23 cellular contexts compared by ENCODE assay signal in the genomic region with DNA sequence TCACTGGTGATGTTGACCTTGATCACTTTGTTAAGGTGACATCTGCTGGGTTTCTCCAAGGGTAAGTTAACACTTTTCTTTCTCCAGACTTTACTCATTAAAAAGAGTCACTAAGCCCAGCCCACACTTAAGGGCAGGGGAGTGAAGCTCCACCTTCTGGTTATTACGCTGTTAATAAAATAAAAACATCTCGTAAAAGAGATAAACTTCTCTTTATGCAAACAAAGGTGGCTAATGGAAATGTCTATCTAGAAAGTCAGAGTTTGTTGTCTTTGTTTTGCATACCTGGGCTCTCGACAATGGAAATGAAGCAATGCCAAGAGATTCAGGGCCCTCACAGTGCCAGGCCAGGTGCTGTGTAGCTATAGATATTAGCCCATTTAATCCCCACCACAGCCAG.
DNase-seq lines count a peak whose midpoint lies in the region; ATAC-seq, FAIRE-seq and TF ChIP-seq lines count a peak whose summit lies in the region.
"Had no signal": no experiment of that assay in that cellular context is flagged by ENCODE, and none has a peak within 500 bp of the region (broad histone marks: within the 10 kb centered on the region; RNA-seq: fewer than 3 reads in every experiment).

No MANE protein-coding gene starts in this region.

- no peak for FAIRE-seq in HepG2 (lab: Jason Lieb, UNC)
- FAIRE-seq: G401.6 had no signal

- H3K27ac Mint-ChIP-seq in osteocyte (ENCODE audit: unreplicated experiment) (peak overlapping the region; percentile 79), type B pancreatic cell (peak overlapping the region; percentile 4)
- H3K27ac Mint-ChIP-seq: CD4-positive, alpha-beta memory T cell had no signal

- CTCF ChIA-PET in HepG2 (lab: Yijun Ruan, JAX; ENCODE audit: low intra/inter-chr PET ratio, low total read pairs), result no interaction called here

- TF ChIP-seq EP300 in HepG2 (IDR thresholded peaks at IDR 0.05; ENCODE audit: low read depth in 2 of 2, low read length in 2 of 2), result no peak
- TF ChIP-seq EP300 in HepG2 (CRISPR knock-in tag; IDR thresholded peaks at IDR 0.05; ENCODE audit: borderline replicate concordance), result no peak

- H3K4me1 ChIP-seq in HepG2 (ENCODE audit: insufficient read depth, low read length) (peaks cover 34% of the 10 kb centered on the region), right lobe of liver (peaks cover 0 to 18% (median 5%) of the 10 kb centered on the region in 4 donors), SJCRH30 (no peaks in the 10 kb centered on the region)

- H4K20me1 ChIP-seq in HepG2 (ENCODE audit: insufficient read depth, low read length), result no peaks in the 10 kb centered on the region

- H3K9me3 Mint-ChIP-seq in osteocyte (ENCODE audit: unreplicated experiment) (no peaks in the 10 kb centered on the region), type B pancreatic cell (no peaks in the 10 kb centered on the region)

- H3K9me3 ChIP-seq in HepG2 (ENCODE audit: low read length), result no peaks in the 10 kb centered on the region
- H3K9me3 ChIP-seq in right lobe of liver, result no peaks in the 10 kb centered on the region
- H3K9me3 ChIP-seq in SJCRH30 (replicated peaks), result no peaks in the 10 kb centered on the region
- H3K9me3 ChIP-seq: HAP-1 had no signal

- WGBS in HepG2 (ENCODE audit: low lambda C conversion rate), result 95% methylated on average over 3 of the region's 3 CpGs
- 85% methylated on average over 2 of the region's 3 CpGs for WGBS in right lobe of liver (ENCODE audit: insufficient coverage, low coverage, low lambda C conversion rate, missing lambda C conversion rate)

- no peak overlapping the region for H2AFZ ChIP-seq in HepG2 (ENCODE audit: low read length)

- H3K36me3 ChIP-seq in HepG2 (replicated peaks in 1 of 2; ENCODE audit: control insufficient read depth in 1 of 2, insufficient read depth in 2 of 2, low read length in 2 of 2) (peaks cover 0 to 2% of the 10 kb centered on the region in 2 experiments; a peak in 2 of 5 replicates), right lobe of liver (no peaks in the 10 kb centered on the region), SJCRH30 (no peaks in the 10 kb centered on the region)
- H3K36me3 ChIP-seq: HAP-1 had no signal

- H3K4me1 Mint-ChIP-seq in osteocyte (ENCODE audit: unreplicated experiment) (peaks cover 52% of the 10 kb centered on the region), type B pancreatic cell (ENCODE audit: unreplicated experiment) (peaks cover 55% of the 10 kb centered on the region)
- H3K4me1 Mint-ChIP-seq: CD4-positive, alpha-beta memory T cell had no signal

- peaks cover 23% of the 10 kb centered on the region for H3K79me2 ChIP-seq in HepG2 (ENCODE audit: insufficient read depth, low read length)

- TF ChIP-seq POLR2A in HepG2 (IDR thresholded peaks at IDR 0.05; ENCODE audit: insufficient read depth in 1 of 2, low read depth in 2 of 2, low read length in 2 of 2), result no peak
- TF ChIP-seq POLR2A in right lobe of liver (IDR thresholded peaks at IDR 0.05), result no peak

- intact Hi-C loops in HepG2 (cut with micrococcal nuclease; ENCODE audit: unreplicated experiment), result no loop called here
- intact Hi-C loops in right lobe of liver (cut with DNase I), result no loop called here

- H3K27ac ChIP-seq in HepG2 (ENCODE audit: extremely low read length, insufficient read depth, low read length) (peak overlapping the region; percentile 57), right lobe of liver (no peak overlapping the region), SJCRH30 (no peak overlapping the region)
- H3K27ac ChIP-seq: BLaER1 treated with 17β-estradiol and CSF1 and Interleukin-3, amounts not matched to agents 10 nM and 100 nM; RWPE1 had no signal

- no peak for DNase-seq in HepG2 (ENCODE audit: low spot score)
- DNase-seq in right lobe of liver, result no peak
- peak; percentile 79 for DNase-seq in NCI-H526 treated with DMSO at 0.1 percent for 48 hours (lab: John Stamatoyannopoulos, UW)
- DNase-seq in osteocyte (ENCODE audit: extremely low spot score, unreplicated experiment), result no peak
- DNase-seq in type B pancreatic cell (ENCODE audit: extremely low spot score, unreplicated experiment), result no peak
- no peak for DNase-seq in SJCRH30
- no peak for DNase-seq in DMS114 treated with DMSO at 0.1 percent for 48 hours (lab: John Stamatoyannopoulos, UW; ENCODE audit: unreplicated experiment)
- DNase-seq: AML-193; CD4-positive, alpha-beta memory T cell; COR-L47; GOT3; NCI-H1105; NCI-H1436 treated with DMSO at 0.1 percent for 48 hours; NCI-H187 treated with DMSO at 0.1 percent for 48 hours; NCI-H446 treated with DMSO at 0.1 percent for 48 hours; NCI-H69; SHP77 had no signal

- TF ChIP-seq CTCF in HepG2 (CRISPR knock-in tag; IDR thresholded peaks at IDR 0.05) (no peak), right lobe of liver (IDR thresholded peaks at IDR 0.05) (no peak), osteocyte (IDR thresholded peaks at IDR 0.05) (no peak), type B pancreatic cell (conservative IDR thresholded peaks at IDR 0.05) (no peak)

- H3K9ac ChIP-seq in HepG2 (ENCODE audit: insufficient read depth, low read depth, low read length), result no peak overlapping the region
- H3K9ac ChIP-seq: BLaER1 treated with 17β-estradiol and CSF1 and Interleukin-3, amounts not matched to agents 10 nM and 100 nM had no signal

- no peak overlapping the region for H3K4me3 Mint-ChIP-seq in osteocyte (ENCODE audit: unreplicated experiment)
- no peak overlapping the region for H3K4me3 Mint-ChIP-seq in type B pancreatic cell
- H3K4me3 Mint-ChIP-seq: CD4-positive, alpha-beta memory T cell had no signal

- TF ChIP-seq RAD21 in HepG2 (CRISPR knock-in tag; IDR thresholded peaks at IDR 0.05), result no peak

- POLR2A ChIA-PET in HepG2 (lab: Yijun Ruan, JAX), result interaction anchor here (1.5 to 1.9 kb wide), 2 partner anchors 12 to 36 kb away, joined by 10 to 16 read pairs; no protein-coding TSS in a partner anchor

- H3K27me3 ChIP-seq in HepG2 (ENCODE audit: control insufficient read depth in 1 of 2, insufficient read depth in 2 of 2, low read length in 2 of 2), result no peaks in the 10 kb centered on the region
- H3K27me3 ChIP-seq in right lobe of liver, result no peaks in the 10 kb centered on the region
- no peaks in the 10 kb centered on the region for H3K27me3 ChIP-seq in SJCRH30
- H3K27me3 ChIP-seq: BLaER1 treated with 17β-estradiol and CSF1 and Interleukin-3, amounts not matched to agents 10 nM and 100 nM had no signal

- H3K36me3 Mint-ChIP-seq in osteocyte (ENCODE audit: unreplicated experiment) (no peaks in the 10 kb centered on the region), type B pancreatic cell (peaks cover 15% of the 10 kb centered on the region)
- H3K36me3 Mint-ChIP-seq: CD4-positive, alpha-beta memory T cell had no signal

- no peak for ATAC-seq in HepG2
- no peak for ATAC-seq in right lobe of liver
- no peak for ATAC-seq in GM21717 (IDR thresholded peaks at IDR 0.05; ENCODE audit: unreplicated experiment)
- ATAC-seq: Panc1 had no signal

- H3K27me3 Mint-ChIP-seq in osteocyte (ENCODE audit: unreplicated experiment) (no peaks in the 10 kb centered on the region), type B pancreatic cell (no peaks in the 10 kb centered on the region)

- in situ Hi-C loops in HepG2 (cut with HindIII; ENCODE audit: extremely low pct_ligation_motif_present, low pct_unique_long_range_greater_than_20kb), result no loop called here

- H3K4me3 ChIP-seq in HepG2 (replicated peaks in 1 of 3; ENCODE audit: insufficient read depth in 1 of 3, low read depth in 2 of 3, low read length in 3 of 3), result no peak overlapping the region
- no peak overlapping the region for H3K4me3 ChIP-seq in right lobe of liver
- H3K4me3 ChIP-seq in SJCRH30, result no peak overlapping the region
- H3K4me3 ChIP-seq: BLaER1 treated with 17β-estradiol and CSF1 and Interleukin-3, amounts not matched to agents 10 nM and 100 nM; HAP-1 had no signal

- no TSS peak for BruUV-seq in HepG2 (replicated peaks; lab: Mats Ljungman, UMichigan)

- no peak overlapping the region for H3K4me2 ChIP-seq in HepG2 (ENCODE audit: low read depth, low read length)
- H3K4me2 ChIP-seq: BLaER1 treated with 17β-estradiol and CSF1 and Interleukin-3, amounts not matched to agents 10 nM and 100 nM had no signal

TF ChIP-seq in HepG2, 621 proteins besides CTCF, POLR2A, EP300 and RAD21 (continues in another document):
- TF ChIP-seq GATA4 (IDR thresholded peaks at IDR 0.05; ENCODE audit: borderline replicate concordance, low read depth) (no peak), ZSCAN20 (CRISPR knock-in tag; IDR thresholded peaks at IDR 0.05; ENCODE audit: borderline replicate concordance) (no peak), KAT7 (CRISPR knock-in tag; IDR thresholded peaks at IDR 0.05; ENCODE audit: borderline replicate concordance) (no peak)
- TF ChIP-seq, protein P1, sequence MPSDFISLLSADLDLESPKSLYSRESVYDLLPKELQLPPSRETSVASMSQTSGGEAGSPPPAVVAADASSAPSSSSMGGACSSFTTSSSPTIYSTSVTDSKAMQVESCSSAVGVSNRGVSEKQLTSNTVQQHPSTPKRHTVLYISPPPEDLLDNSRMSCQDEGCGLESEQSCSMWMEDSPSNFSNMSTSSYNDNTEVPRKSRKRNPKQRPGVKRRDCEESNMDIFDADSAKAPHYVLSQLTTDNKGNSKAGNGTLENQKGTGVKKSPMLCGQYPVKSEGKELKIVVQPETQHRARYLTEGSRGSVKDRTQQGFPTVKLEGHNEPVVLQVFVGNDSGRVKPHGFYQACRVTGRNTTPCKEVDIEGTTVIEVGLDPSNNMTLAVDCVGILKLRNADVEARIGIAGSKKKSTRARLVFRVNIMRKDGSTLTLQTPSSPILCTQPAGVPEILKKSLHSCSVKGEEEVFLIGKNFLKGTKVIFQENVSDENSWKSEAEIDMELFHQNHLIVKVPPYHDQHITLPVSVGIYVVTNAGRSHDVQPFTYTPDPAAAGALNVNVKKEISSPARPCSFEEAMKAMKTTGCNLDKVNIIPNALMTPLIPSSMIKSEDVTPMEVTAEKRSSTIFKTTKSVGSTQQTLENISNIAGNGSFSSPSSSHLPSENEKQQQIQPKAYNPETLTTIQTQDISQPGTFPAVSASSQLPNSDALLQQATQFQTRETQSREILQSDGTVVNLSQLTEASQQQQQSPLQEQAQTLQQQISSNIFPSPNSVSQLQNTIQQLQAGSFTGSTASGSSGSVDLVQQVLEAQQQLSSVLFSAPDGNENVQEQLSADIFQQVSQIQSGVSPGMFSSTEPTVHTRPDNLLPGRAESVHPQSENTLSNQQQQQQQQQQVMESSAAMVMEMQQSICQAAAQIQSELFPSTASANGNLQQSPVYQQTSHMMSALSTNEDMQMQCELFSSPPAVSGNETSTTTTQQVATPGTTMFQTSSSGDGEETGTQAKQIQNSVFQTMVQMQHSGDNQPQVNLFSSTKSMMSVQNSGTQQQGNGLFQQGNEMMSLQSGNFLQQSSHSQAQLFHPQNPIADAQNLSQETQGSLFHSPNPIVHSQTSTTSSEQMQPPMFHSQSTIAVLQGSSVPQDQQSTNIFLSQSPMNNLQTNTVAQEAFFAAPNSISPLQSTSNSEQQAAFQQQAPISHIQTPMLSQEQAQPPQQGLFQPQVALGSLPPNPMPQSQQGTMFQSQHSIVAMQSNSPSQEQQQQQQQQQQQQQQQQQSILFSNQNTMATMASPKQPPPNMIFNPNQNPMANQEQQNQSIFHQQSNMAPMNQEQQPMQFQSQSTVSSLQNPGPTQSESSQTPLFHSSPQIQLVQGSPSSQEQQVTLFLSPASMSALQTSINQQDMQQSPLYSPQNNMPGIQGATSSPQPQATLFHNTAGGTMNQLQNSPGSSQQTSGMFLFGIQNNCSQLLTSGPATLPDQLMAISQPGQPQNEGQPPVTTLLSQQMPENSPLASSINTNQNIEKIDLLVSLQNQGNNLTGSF (CRISPR knock-in tag; IDR thresholded peaks at IDR 0.05), result no peak
